8 cellular contexts compared by ENCODE assay signal in the genomic region with DNA sequence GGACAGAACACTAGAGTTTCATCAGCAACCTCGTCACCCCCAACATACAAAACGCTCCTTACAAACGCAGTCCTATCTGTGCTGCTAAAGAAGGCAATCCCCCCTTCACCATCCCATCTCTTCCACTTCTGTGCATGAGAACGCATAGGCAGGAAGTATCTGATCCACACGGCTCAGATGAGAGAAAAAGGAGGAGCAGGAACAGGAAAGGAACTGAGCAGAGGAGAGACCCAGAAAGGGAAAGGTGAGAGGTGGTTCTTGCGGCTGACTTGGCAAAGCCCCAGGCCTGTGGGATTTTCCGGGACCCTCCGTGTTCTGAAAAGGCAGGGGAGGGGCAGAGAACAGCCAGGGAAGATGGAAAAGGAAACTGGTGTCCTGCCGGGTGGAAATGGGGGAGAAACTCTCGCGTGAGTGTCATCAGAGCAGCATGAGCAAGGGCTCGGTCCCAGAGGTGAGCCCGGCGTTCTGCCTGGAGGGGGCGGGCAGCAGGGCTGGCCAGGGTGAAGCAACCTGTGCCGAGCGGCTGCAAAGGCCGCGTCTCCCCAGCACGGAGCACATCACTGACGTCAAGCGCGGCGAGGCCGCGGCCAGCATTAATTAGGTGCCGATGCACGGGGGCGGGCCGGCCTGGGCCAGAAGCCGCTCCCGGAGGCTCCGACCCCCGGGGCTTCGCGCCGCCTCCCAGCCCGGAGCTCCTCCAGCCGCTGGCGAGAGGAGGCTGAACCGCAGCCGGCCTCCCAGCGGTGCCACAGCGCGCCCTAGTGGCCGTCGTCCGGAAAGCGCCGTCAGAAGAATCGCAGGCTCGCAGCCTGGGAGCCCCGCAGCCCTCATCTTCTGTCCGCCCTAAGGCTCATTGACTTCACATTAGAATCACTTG. TPM values are rescaled to one million over a fixed set of nuclear protein-coding genes. Genes with fewer than 3 reads are reported as not detected.
A peak's percentile ranks its signal among the peaks of the same experiment; 100 is the strongest.
DNase-seq lines count a peak whose midpoint lies in the region; ATAC-seq, FAIRE-seq and TF ChIP-seq lines count a peak whose summit lies in the region.

No MANE protein-coding gene starts in this region.

- peaks cover 36% of the 10 kb centered on the region for H3K4me1 Mint-ChIP-seq in Calu3 (ENCODE audit: low read depth, unreplicated experiment)

- no peaks in the 10 kb centered on the region for H3K36me3 ChIP-seq in mucosa of rectum (ENCODE audit: control insufficient read depth in 2 of 2, insufficient read depth in 2 of 2, low read length in 2 of 2)

- TSS peak; percentile 37 for BruUV-seq in Calu3 (replicated peaks; lab: Mats Ljungman, UMichigan)

- H3K9me3 ChIP-seq in mucosa of rectum (ENCODE audit: control insufficient read depth in 2 of 2, low read length in 2 of 2), result no peaks in the 10 kb centered on the region

- no peaks in the 10 kb centered on the region for H3K27me3 Mint-ChIP-seq in Calu3 (ENCODE audit: unreplicated experiment)

- peaks cover 26% of the 10 kb centered on the region for H3K36me3 Mint-ChIP-seq in Calu3 (ENCODE audit: insufficient read depth, unreplicated experiment)

- peak; percentile 98 for DNase-seq in Calu3
- peak; percentile 85 for DNase-seq in HTR-8/SVneo (ENCODE audit: insufficient read length, low spot score)
- DNase-seq in NOMO-1 treated with dmso at 0.1 percent for 144 hours (lab: John Stamatoyannopoulos, UW; ENCODE audit: unreplicated experiment), result peak; percentile 74
- peak; percentile 81 for DNase-seq in activated T-cell treated with anti-CD3 and anti-CD28 coated beads for 1 hour (ENCODE audit: low read depth)
- peak; percentile 36 for DNase-seq in epithelial cell of prostate (ENCODE audit: low read depth, low spot score)
- peak; percentile 77 for DNase-seq in stimulated activated CD8-positive, alpha-beta memory T cell treated with anti-CD3 and anti-CD28 coated beads, Interleukin-4, amount 100 ng/mL, for 24 hours (ENCODE audit: low read depth)

- H3K4me3 Mint-ChIP-seq in Calu3 (ENCODE audit: low read depth, unreplicated experiment), result peak overlapping the region; percentile 69

- CTCF ChIA-PET in Calu3 (lab: Charles Lee), result interaction anchor here (0.5 to 2.8 kb wide), 42 partner anchors 9 to 653 kb away, joined by 3 to 69 read pairs (median 4); a partner anchor contains a TSS

- peak overlapping the region; percentile 66 to 74 for H3K4me3 ChIP-seq in mucosa of rectum (ENCODE audit: low read length in 2 of 2)

- ATAC-seq in GM21381 (IDR thresholded peaks at IDR 0.05; ENCODE audit: unreplicated experiment), result peak; percentile 93

- FAIRE-seq in HTR-8/SVneo (lab: Jason Lieb, UNC), result peak; percentile 72

- TF ChIP-seq CTCF in Calu3 (IDR thresholded peaks at IDR 0.05; ENCODE audit: unreplicated experiment), result peak; percentile 99

- peaks cover 5 to 13% of the 10 kb centered on the region in 2 donors for H3K4me1 ChIP-seq in mucosa of rectum (ENCODE audit: control insufficient read depth in 2 of 2, insufficient read depth in 2 of 2, low read length in 2 of 2)

- H3K27ac ChIP-seq in epithelial cell of prostate (peak overlapping the region; percentile 41), mucosa of rectum (ENCODE audit: low read depth in 2 of 2, low read length in 2 of 2) (peak overlapping the region; percentile 2 to 12)

- peak overlapping the region; percentile 87 for H3K27ac Mint-ChIP-seq in Calu3 (ENCODE audit: unreplicated experiment)

- peak overlapping the region; percentile 68 to 73 for H3K9ac ChIP-seq in mucosa of rectum (ENCODE audit: low read depth in 1 of 2, low read length in 2 of 2)

- H3K9me3 Mint-ChIP-seq in Calu3 (ENCODE audit: low read depth, unreplicated experiment), result peaks cover 8% of the 10 kb centered on the region

- H3K27me3 ChIP-seq in mucosa of rectum (ENCODE audit: control insufficient read depth in 2 of 2, insufficient read depth in 2 of 2, low read length in 2 of 2), result peaks cover 0 to 2% of the 10 kb centered on the region in 2 donors

- intact Hi-C loops in Calu3 (cut with micrococcal nuclease; ENCODE audit: unreplicated experiment), result loop anchor here (1.0 to 5.0 kb wide), 4 partner anchors 147 to 533 kb away; no protein-coding TSS in a partner anchor

RNA-seq across cellular contexts. Expression of a gene that starts 35.8 kb away (rescaled TPM):
- total RNA-seq in Calu3 (2022), result not detected in 2 replicates

RNA-seq across cellular contexts. Expression of a gene that starts 54.2 kb away (rescaled TPM):
- total RNA-seq in Calu3 (2022), result 0.05 TPM in 1 of 2 replicates, not detected in the other

Comparison
In these comparisons a context has a peak if more than half of its experiments do, and no peak if none do; other contexts are left out.
1. Peak in every context shown above with its lines: DNase-seq, ATAC-seq, H3K4me3 ChIP-seq and H3K27ac ChIP-seq.
2. DNase-seq: peak in every context shown above with its lines; median percentile 98 in Calu3; 85 in HTR-8/SVneo; 81 in activated T-cell treated with anti-CD3 and anti-CD28 coated beads for 1 hour; 77 in stimulated activated CD8-positive, alpha-beta memory T cell treated with anti-CD3 and anti-CD28 coated beads, Interleukin-4, amount 100 ng/mL, for 24 hours; 74 in NOMO-1 treated with dmso at 0.1 percent for 144 hours; 36 in epithelial cell of prostate.